Comparison of ENCODE assay signal across 23 cellular contexts in the genomic region with DNA sequence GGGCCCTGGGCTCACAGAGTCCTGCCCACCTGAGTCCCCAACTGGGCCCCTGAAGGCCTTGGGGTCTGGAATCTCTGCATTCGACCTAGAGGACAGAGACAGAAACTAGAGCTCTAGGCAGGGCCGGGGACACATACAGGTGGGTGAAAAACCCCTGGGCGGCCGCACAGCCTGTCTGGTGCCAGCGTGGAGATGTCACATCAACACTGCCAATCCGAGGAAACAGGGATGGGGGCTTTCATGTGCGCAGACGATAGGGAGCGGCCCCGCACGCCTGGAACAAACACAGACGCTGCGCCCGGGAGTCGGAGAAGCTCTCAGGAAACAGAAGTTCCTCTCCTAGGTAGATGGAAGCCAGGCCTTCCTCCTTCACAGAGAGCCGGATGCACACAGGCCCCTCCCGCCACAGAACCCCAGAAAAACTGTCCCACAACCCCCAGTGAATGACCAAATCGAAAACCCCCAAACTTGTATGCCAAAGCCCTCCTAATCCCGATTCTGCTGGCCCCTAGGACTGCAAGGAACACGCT. TPM values are rescaled to one million over a fixed set of nuclear protein-coding genes. Genes with fewer than 3 reads are reported as not detected.
"Had no signal": no experiment of that assay in that cellular context is flagged by ENCODE, and none has a peak within 500 bp of the region (broad histone marks: within the 10 kb centered on the region; RNA-seq: fewer than 3 reads in every experiment).

No MANE protein-coding gene starts in this region.

- H3K36me3 Mint-ChIP-seq: natural killer cell treated with Interleukin-12 subunit alpha and Interleukin-12 subunit beta and Interleukin-15 and Interleukin-18, amount 100 ng/mL, for 72 hours; stimulated activated effector memory CD8-positive, alpha-beta T cell treated with anti-CD3 and anti-CD28 coated beads, Interleukin-12 subunit alpha, Interleukin-12 subunit beta, amount 100 ng/mL, for 72 hours had no signal

- H3K27ac ChIP-seq: hepatocyte, left ventricle myocardium inferior, neutrophil, ovary, right atrium auricular region, tibial artery, upper lobe of right lung, vagina had no signal

- DNase-seq: foreskin melanocyte; kidney; left cardiac atrium; left ventricle myocardium inferior; mesenchymal stem cell; midbrain; ovary; small intestine; stimulated activated CD4-positive, alpha-beta T cell treated with anti-CD3 and anti-CD28 coated beads, Interleukin-4, amount 100 ng/mL, for 1 hour; stimulated activated CD8-positive, alpha-beta memory T cell treated with anti-CD3 and anti-CD28 coated beads, Interleukin-4, amount 100 ng/mL, for 48 hours; tibial artery; upper lobe of right lung had no signal

- H3K36me3 ChIP-seq: left ventricle myocardium inferior, neutrophil, ovary, right atrium auricular region, upper lobe of right lung, vagina had no signal

- H2AFZ ChIP-seq: hepatocyte had no signal

- H3K9me3 ChIP-seq: neutrophil, upper lobe of right lung, vagina had no signal

- H3K4me3 Mint-ChIP-seq: dendritic cell treated with granulocyte-macrophage colony-stimulating factor and Interleukin-4, amounts not matched to agents 40 ng/mL and 50 ng/mL, for 4 days; natural killer cell treated with Interleukin-12 subunit alpha and Interleukin-12 subunit beta and Interleukin-15 and Interleukin-18, amount 100 ng/mL, for 72 hours; stimulated activated effector memory CD8-positive, alpha-beta T cell treated with anti-CD3 and anti-CD28 coated beads, Interleukin-12 subunit alpha, Interleukin-12 subunit beta, amount 100 ng/mL, for 72 hours; stimulated activated naive CD8-positive, alpha-beta T cell treated with anti-CD3 and anti-CD28 coated beads, Interleukin-15, Interleukin-2, amounts not matched to agents 100 ng/mL and 50 ng/mL, for 24 hours had no signal

- H3K4me3 ChIP-seq: hepatocyte, left ventricle myocardium inferior, lung, ovary, right atrium auricular region, tibial artery, upper lobe of right lung, vagina had no signal

- H3K27me3 ChIP-seq: ovary, right atrium auricular region, vagina had no signal

- H3K27ac Mint-ChIP-seq: dendritic cell treated with granulocyte-macrophage colony-stimulating factor and Interleukin-4, amounts not matched to agents 40 ng/mL and 50 ng/mL, for 4 days; natural killer cell treated with Interleukin-12 subunit alpha and Interleukin-12 subunit beta and Interleukin-15 and Interleukin-18, amount 100 ng/mL, for 72 hours; stimulated activated effector memory CD8-positive, alpha-beta T cell treated with anti-CD3 and anti-CD28 coated beads, Interleukin-12 subunit alpha, Interleukin-12 subunit beta, amount 100 ng/mL, for 72 hours; stimulated activated naive CD8-positive, alpha-beta T cell treated with anti-CD3 and anti-CD28 coated beads, Interleukin-15, Interleukin-2, amounts not matched to agents 100 ng/mL and 50 ng/mL, for 24 hours had no signal

- H3K79me2 ChIP-seq: hepatocyte had no signal

- H3K9me3 Mint-ChIP-seq: natural killer cell treated with Interleukin-12 subunit alpha and Interleukin-12 subunit beta and Interleukin-15 and Interleukin-18, amount 100 ng/mL, for 72 hours; stimulated activated effector memory CD8-positive, alpha-beta T cell treated with anti-CD3 and anti-CD28 coated beads, Interleukin-12 subunit alpha, Interleukin-12 subunit beta, amount 100 ng/mL, for 72 hours had no signal

- H3K4me1 ChIP-seq: right atrium auricular region, upper lobe of right lung, vagina had no signal

- H3K4me2 ChIP-seq: hepatocyte had no signal

- ATAC-seq: left cardiac atrium; natural killer cell treated with Interleukin-12 subunit alpha and Interleukin-12 subunit beta and Interleukin-15 and Interleukin-18, amount 100 ng/mL, for 72 hours; stimulated activated effector memory CD8-positive, alpha-beta T cell treated with anti-CD3 and anti-CD28 coated beads, Interleukin-12 subunit alpha, Interleukin-12 subunit beta, amount 100 ng/mL, for 72 hours; upper lobe of right lung had no signal

RNA-seq across cellular contexts. Expression of gene GRM6, which starts 1.8 kb away (rescaled TPM):
- total RNA-seq: hepatocyte; kidney; left cardiac atrium; left ventricle myocardium inferior; lung; natural killer cell treated with Interleukin-12 subunit alpha and Interleukin-12 subunit beta and Interleukin-15 and Interleukin-18, amount 100 ng/mL, for 72 hours; ovary; posterior vena cava; right atrium auricular region; upper lobe of right lung; vagina had no signal
- polyA plus RNA-seq: esophagus, hepatocyte, lung, ovary, small intestine had no signal

RNA-seq across cellular contexts. Expression of gene ZNF454, which starts 52.3 kb away (rescaled TPM):
- total RNA-seq: natural killer cell treated with Interleukin-12 subunit alpha and Interleukin-12 subunit beta and Interleukin-15 and Interleukin-18, amount 100 ng/mL, for 72 hours had no signal
- polyA plus RNA-seq: hepatocyte had no signal
